22 cellular contexts compared by ENCODE assay signal in genomic region chr11:122430490-122430889, GRCh38.
"Had no signal": no experiment of that assay in that cellular context is flagged by ENCODE, and none has a peak within 500 bp of the region (broad histone marks: within the 10 kb centered on the region; RNA-seq: fewer than 3 reads in every experiment).

No MANE protein-coding gene starts in this region.

- H3K9me3 ChIP-seq: esophagus muscularis mucosa, left ventricle myocardium inferior, ovary, psoas muscle, sigmoid colon, testis, tibial artery had no signal

- H3K4me1 ChIP-seq: esophagus muscularis mucosa, left ventricle myocardium inferior, sigmoid colon, testis, tibial artery had no signal

- H3K27ac ChIP-seq: coronary artery, esophagus muscularis mucosa, hepatocyte, left ventricle myocardium inferior, ovary, psoas muscle, sigmoid colon, testis, tibial artery had no signal

- H3K27me3 ChIP-seq: esophagus muscularis mucosa, hepatocyte, ovary, sigmoid colon, testis, tibial artery had no signal

- DNase-seq: dermis blood vessel endothelial cell; effector memory CD4-positive, alpha-beta T cell; foreskin melanocyte; head of caudate nucleus; kidney; left ventricle myocardium inferior; natural killer cell; occipital lobe; ovary; posterior cingulate gyrus; sigmoid colon; stimulated activated CD4-positive, alpha-beta T cell treated with anti-CD3 and anti-CD28 coated beads, Interleukin-2, amount 100 ng/mL, for 24 hours; stimulated activated CD4-positive, alpha-beta T cell treated with anti-CD3 and anti-CD28 coated beads, Interleukin-4, amount 100 ng/mL, for 24 hours; stimulated activated naive CD8-positive, alpha-beta T cell treated with anti-CD3 and anti-CD28 coated beads, Interleukin-15, Interleukin-2, amounts not matched to agents 100 U/mL and 50 U/mL, for 24 hours; substantia nigra; testis had no signal

- H3K4me3 ChIP-seq: coronary artery, esophagus muscularis mucosa, hepatocyte, left ventricle myocardium inferior, lung, ovary, psoas muscle, sigmoid colon, testis, tibial artery had no signal

- H3K36me3 ChIP-seq: esophagus muscularis mucosa, left ventricle myocardium inferior, ovary, sigmoid colon, tibial artery had no signal

- ATAC-seq: stimulated activated naive CD8-positive, alpha-beta T cell treated with anti-CD3 and anti-CD28 coated beads, Interleukin-15, Interleukin-2, amounts not matched to agents 100 U/mL and 50 U/mL, for 24 hours had no signal
